Comparison of ENCODE assay signal across 18 cellular contexts in the genomic region with DNA sequence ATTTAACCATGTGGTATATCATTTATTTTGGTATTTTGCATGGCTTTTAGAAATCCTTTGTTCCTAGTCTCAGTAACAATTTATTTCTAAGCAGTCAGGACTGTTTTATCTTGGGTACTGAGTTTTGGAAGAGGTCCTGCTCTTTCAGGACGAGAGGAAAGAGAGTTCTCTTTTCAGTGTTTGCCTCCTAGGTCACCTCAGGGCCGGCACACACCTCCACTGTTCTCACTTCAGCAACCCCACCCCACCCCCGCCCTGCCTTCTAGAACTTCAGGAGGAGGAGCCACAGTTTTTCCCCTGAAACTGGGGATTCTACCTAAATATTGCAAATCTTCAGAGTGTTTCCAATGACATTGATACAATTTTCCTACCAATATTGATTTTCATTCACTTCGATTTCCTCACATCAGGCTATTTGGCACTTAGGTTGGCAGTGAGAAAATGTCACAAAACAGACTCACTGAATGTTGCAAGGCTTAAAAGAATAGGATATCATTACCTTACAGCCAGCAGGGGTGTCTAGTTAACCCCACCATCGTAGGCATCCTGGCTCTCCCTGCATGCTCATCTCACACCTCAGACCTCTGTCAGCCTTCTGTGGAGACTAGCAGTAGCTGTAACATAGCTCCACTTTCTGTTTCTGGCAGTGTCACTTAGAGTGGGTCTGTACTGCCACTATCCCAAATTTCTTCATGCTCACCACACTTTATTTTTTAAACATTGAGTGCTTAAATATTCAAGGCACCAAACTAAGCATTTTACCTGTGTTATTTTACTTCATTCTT. TPM values are rescaled to one million over a fixed set of nuclear protein-coding genes. Genes with fewer than 3 reads are reported as not detected.
DNase-seq lines count a peak whose midpoint lies in the region; ATAC-seq, FAIRE-seq and TF ChIP-seq lines count a peak whose summit lies in the region.
"Had no signal": no experiment of that assay in that cellular context is flagged by ENCODE, and none has a peak within 500 bp of the region (broad histone marks: within the 10 kb centered on the region; RNA-seq: fewer than 3 reads in every experiment).

No MANE protein-coding gene starts in this region.

- no peak overlapping the region for H3K14ac ChIP-seq in mesenchymal stem cell (ENCODE audit: low read length in 2 of 2)

- no peak overlapping the region for H2BK15ac ChIP-seq in mesenchymal stem cell (ENCODE audit: low read depth, poor library complexity, severe bottlenecking)

- no peak overlapping the region for H3K4me3 Mint-ChIP-seq in activated CD4-positive, alpha-beta T cell treated with anti-CD3 and anti-CD28 coated beads, Interleukin-2, amount 10 ng/mL, durations not matched to agents 24 days and 14 days
- H3K4me3 Mint-ChIP-seq in Caco-2 (ENCODE audit: unreplicated experiment): no peak overlapping the region
- H3K4me3 Mint-ChIP-seq: activated CD4-positive, alpha-beta T cell treated with anti-CD3 and anti-CD28 coated beads, Interleukin-2, amount 10 ng/mL, durations not matched to agents 7 days and 5 days; activated T-helper 1 cell treated with anti-CD3 and anti-CD28 coated beads, Interleukin-12 subunit alpha, Interleukin-12 subunit beta, Interleukin-2, Interleukin-4 antibody, amounts not matched to agents 30 ng/mL and 10 ng/mL and 1 ng/mL, durations not matched to agents 14 hours and 24 hours and 36 hours; nephron had no signal

- no peak overlapping the region for H3K27ac ChIP-seq in mesenchymal stem cell (ENCODE audit: low read length, poor library complexity, severe bottlenecking)

- H3K4me1 Mint-ChIP-seq in activated CD4-positive, alpha-beta T cell treated with anti-CD3 and anti-CD28 coated beads, Interleukin-2, amount 10 ng/mL, durations not matched to agents 24 days and 14 days: peaks cover 24% of the 10 kb centered on the region
- no peaks in the 10 kb centered on the region for H3K4me1 Mint-ChIP-seq in Caco-2 (ENCODE audit: low read depth, unreplicated experiment)
- H3K4me1 Mint-ChIP-seq: nephron had no signal

- H3K4me2 ChIP-seq in mesenchymal stem cell (ENCODE audit: low read length, poor library complexity, severe bottlenecking): no peak overlapping the region

- no peak overlapping the region for H2BK5ac ChIP-seq in mesenchymal stem cell (ENCODE audit: low read depth, low read length, poor library complexity, severe bottlenecking)

- no peak overlapping the region for H2AFZ ChIP-seq in mesenchymal stem cell (ENCODE audit: low read depth, low read length)

- H3K18ac ChIP-seq in mesenchymal stem cell (ENCODE audit: low read depth in 1 of 2, low read length in 2 of 2): no peak overlapping the region

- no peak overlapping the region for H3K23ac ChIP-seq in mesenchymal stem cell (ENCODE audit: low read length in 2 of 2)

- ATAC-seq in GM18868 (IDR thresholded peaks at IDR 0.05; ENCODE audit: unreplicated experiment): peak; percentile 49

- H3K27me3 Mint-ChIP-seq in activated CD4-positive, alpha-beta T cell treated with anti-CD3 and anti-CD28 coated beads, Interleukin-2, amount 10 ng/mL, durations not matched to agents 24 days and 14 days: peaks cover 4% of the 10 kb centered on the region
- no peaks in the 10 kb centered on the region for H3K27me3 Mint-ChIP-seq in Caco-2 (ENCODE audit: insufficient read depth, unreplicated experiment)

- H2AK5ac ChIP-seq in mesenchymal stem cell (ENCODE audit: low read length, severe bottlenecking): no peak overlapping the region

- no peak overlapping the region for H2BK120ac ChIP-seq in mesenchymal stem cell (ENCODE audit: low read depth, low read length)

- peaks cover 31% of the 10 kb centered on the region for H3K79me1 ChIP-seq in mesenchymal stem cell (replicated peaks; ENCODE audit: low read length, poor library complexity, severe bottlenecking)

- H3K4me1 ChIP-seq in mesenchymal stem cell (ENCODE audit: control insufficient read depth, insufficient read depth, low read depth, low read length): no peaks in the 10 kb centered on the region
- H3K4me1 ChIP-seq in Caco-2: no peaks in the 10 kb centered on the region

- no peaks in the 10 kb centered on the region for H3K9me3 Mint-ChIP-seq in activated CD4-positive, alpha-beta T cell treated with anti-CD3 and anti-CD28 coated beads, Interleukin-2, amount 10 ng/mL, durations not matched to agents 24 days and 14 days
- no peaks in the 10 kb centered on the region for H3K9me3 Mint-ChIP-seq in Caco-2 (ENCODE audit: unreplicated experiment)
- H3K9me3 Mint-ChIP-seq: activated CD4-positive, alpha-beta T cell treated with anti-CD3 and anti-CD28 coated beads, Interleukin-2, amount 10 ng/mL, durations not matched to agents 7 days and 5 days; activated T-helper 1 cell treated with anti-CD3 and anti-CD28 coated beads, Interleukin-12 subunit alpha, Interleukin-12 subunit beta, Interleukin-2, Interleukin-4 antibody, amounts not matched to agents 30 ng/mL and 10 ng/mL and 1 ng/mL, durations not matched to agents 14 hours and 24 hours and 36 hours; nephron had no signal

- H4K8ac ChIP-seq in mesenchymal stem cell (ENCODE audit: low read length): no peak overlapping the region

- no TSS peak for BruUV-seq in Caco-2 (replicated peaks; lab: Mats Ljungman, UMichigan)

- POLR2A ChIA-PET in GM10248 (lab: Yijun Ruan, JAX) (no interaction called here), Caco-2 (lab: Charles Lee) (no interaction called here)

- no peak overlapping the region for H4K91ac ChIP-seq in mesenchymal stem cell (ENCODE audit: low read length)

- H3K27me3 ChIP-seq in mesenchymal stem cell (ENCODE audit: control insufficient read depth in 1 of 2, insufficient read depth in 1 of 2, low read length in 2 of 2) (no peaks in the 10 kb centered on the region), Caco-2 (replicated peaks; ENCODE audit: control insufficient read depth, insufficient read depth, low read length) (no peaks in the 10 kb centered on the region)
- H3K27me3 ChIP-seq: adrenal gland had no signal

- DNase-seq in activated CD4-positive, alpha-beta T cell treated with anti-CD3 and anti-CD28 coated beads, Interleukin-2, amount 10 ng/mL, durations not matched to agents 24 days and 14 days: peak; percentile 44
- no peak for DNase-seq in activated CD4-positive, alpha-beta T cell treated with anti-CD3 and anti-CD28 coated beads for 1 hour
- DNase-seq in SW480 (ENCODE audit: low spot score) (peak; percentile 37), mesenchymal stem cell (no peak), GM10248 (ENCODE audit: extremely low spot score) (no peak), Caco-2 (no peak), D721Med (ENCODE audit: insufficient read length, low spot score) (no peak)
- DNase-seq: 8988T; activated CD4-positive, alpha-beta T cell treated with anti-CD3 and anti-CD28 coated beads, Interleukin-2, amount 10 ng/mL, durations not matched to agents 7 days and 5 days; C1 segment of cervical spinal cord; NCI-H1105 treated with DMSO at 0.1 percent for 48 hours; stimulated activated CD8-positive, alpha-beta memory T cell treated with anti-CD3 and anti-CD28 coated beads, Interleukin-4, amount 100 ng/mL, for 48 hours had no signal

- H3K4me3 ChIP-seq in mesenchymal stem cell (ENCODE audit: insufficient read depth in 1 of 2, low read depth in 1 of 2, low read length in 2 of 2): peak overlapping the region in 1 of 2 experiments; percentile 2
- H3K4me3 ChIP-seq in Caco-2 (ENCODE audit: low read depth, low read length): no peak overlapping the region
- H3K4me3 ChIP-seq: adrenal gland, thoracic aorta had no signal

- H3K36me3 Mint-ChIP-seq in activated CD4-positive, alpha-beta T cell treated with anti-CD3 and anti-CD28 coated beads, Interleukin-2, amount 10 ng/mL, durations not matched to agents 24 days and 14 days (ENCODE audit: low read depth): no peaks in the 10 kb centered on the region
- H3K36me3 Mint-ChIP-seq in Caco-2 (ENCODE audit: insufficient read depth, unreplicated experiment): no peaks in the 10 kb centered on the region

- CTCF ChIA-PET in GM10248 (lab: Yijun Ruan, JAX) (interaction anchor here (0.9 to 6.5 kb wide), 7 partner anchors 10 to 55 kb away, joined by 3 to 114 read pairs (median 4); no protein-coding TSS in a partner anchor), Caco-2 (lab: Charles Lee) (interaction anchor here (0.9 kb wide), 1 partner anchor 355 kb away, joined by 3 read pairs; no protein-coding TSS in a partner anchor)

- WGBS in mesenchymal stem cell: 69% methylated on average over 5 of the region's 5 CpGs

- H3K27ac Mint-ChIP-seq in activated CD4-positive, alpha-beta T cell treated with anti-CD3 and anti-CD28 coated beads, Interleukin-2, amount 10 ng/mL, durations not matched to agents 24 days and 14 days: no peak overlapping the region
- H3K27ac Mint-ChIP-seq in Caco-2 (ENCODE audit: unreplicated experiment): no peak overlapping the region
- H3K27ac Mint-ChIP-seq: activated T-helper 1 cell treated with anti-CD3 and anti-CD28 coated beads, Interleukin-12 subunit alpha, Interleukin-12 subunit beta, Interleukin-2, Interleukin-4 antibody, amounts not matched to agents 30 ng/mL and 10 ng/mL and 1 ng/mL, durations not matched to agents 14 hours and 24 hours and 36 hours; nephron; progenitor cell of endocrine pancreas had no signal

- no peak overlapping the region for H3K4ac ChIP-seq in mesenchymal stem cell (ENCODE audit: low read depth in 1 of 2, low read length in 2 of 2)

- no peak for FAIRE-seq in D721Med (lab: Jason Lieb, UNC)

- intact Hi-C loops in activated CD4-positive, alpha-beta T cell treated with anti-CD3 and anti-CD28 coated beads, Interleukin-2, amount 10 ng/mL, durations not matched to agents 24 days and 14 days (cut with micrococcal nuclease): loop anchor here (2.0 kb wide), 1 partner anchor 16 kb away; a partner anchor contains a TSS
- intact Hi-C loops in Caco-2 (cut with micrococcal nuclease; ENCODE audit: unreplicated experiment): no loop called here

- H2BK12ac ChIP-seq in mesenchymal stem cell (ENCODE audit: low read length in 2 of 2): no peak overlapping the region

- no peaks in the 10 kb centered on the region for H3K36me3 ChIP-seq in mesenchymal stem cell (ENCODE audit: control insufficient read depth in 1 of 2, insufficient read depth in 2 of 2, low read depth in 1 of 2, low read length in 2 of 2)
- H3K36me3 ChIP-seq in Caco-2 (ENCODE audit: control insufficient read depth, insufficient read depth, low read length): no peaks in the 10 kb centered on the region
- H3K36me3 ChIP-seq: adrenal gland, thoracic aorta had no signal

- peak overlapping the region; percentile 18 for H3K9ac ChIP-seq in mesenchymal stem cell (ENCODE audit: low read length)

- H3K9me3 ChIP-seq in mesenchymal stem cell (ENCODE audit: control insufficient read depth, low read length): no peaks in the 10 kb centered on the region
- H3K9me3 ChIP-seq in Caco-2: no peaks in the 10 kb centered on the region
- H3K9me3 ChIP-seq: adrenal gland, thoracic aorta had no signal

- TF ChIP-seq CTCF in GM10248 (IDR thresholded peaks at IDR 0.05; ENCODE audit: control extremely low read depth, extremely low read depth, low read depth, missing control alignments): no peak
- TF ChIP-seq CTCF in Caco-2 (IDR thresholded peaks at IDR 0.05; ENCODE audit: insufficient read depth in 1 of 2, low read depth in 1 of 2, low read length in 1 of 2, severe bottlenecking in 1 of 2, unreplicated experiment in 1 of 2): no peak
- no peak for TF ChIP-seq CTCF in D721Med (IDR thresholded peaks at IDR 0.05; ENCODE audit: insufficient read depth, missing control alignments)

RNA-seq across cellular contexts. Expression of a gene that starts 5.4 kb away (rescaled TPM):
- total RNA-seq in activated CD4-positive, alpha-beta T cell treated with anti-CD3 and anti-CD28 coated beads, Interleukin-2, amount 10 ng/mL, durations not matched to agents 24 days and 14 days: 2.8 TPM in 2 replicates
- polyA plus RNA-seq in mesenchymal stem cell (2013, experiment 1 of 2): 0.98 TPM
- 1.0 TPM for polyA plus RNA-seq in mesenchymal stem cell (2013, experiment 2 of 2)
- total RNA-seq in Caco-2 (2022): 3.7 TPM in 2 replicates

RNA-seq across cellular contexts. Expression of a gene that starts 17.2 kb away (rescaled TPM):
- 11.1 and 12.0 TPM in 2 replicates for total RNA-seq in activated CD4-positive, alpha-beta T cell treated with anti-CD3 and anti-CD28 coated beads, Interleukin-2, amount 10 ng/mL, durations not matched to agents 24 days and 14 days
- 4.3 TPM for polyA plus RNA-seq in mesenchymal stem cell (2013, experiment 1 of 2)
- polyA plus RNA-seq in mesenchymal stem cell (2013, experiment 2 of 2): 4.3 TPM
- total RNA-seq in Caco-2 (2022): 14.5 and 15.2 TPM in 2 replicates

RNA-seq across cellular contexts. Expression of a gene that starts 43.8 kb away (rescaled TPM):
- 17.2 and 17.3 TPM in 2 replicates for total RNA-seq in activated CD4-positive, alpha-beta T cell treated with anti-CD3 and anti-CD28 coated beads, Interleukin-2, amount 10 ng/mL, durations not matched to agents 24 days and 14 days
- 40.5 TPM for polyA plus RNA-seq in mesenchymal stem cell (2013, experiment 1 of 2)
- 40.9 TPM for polyA plus RNA-seq in mesenchymal stem cell (2013, experiment 2 of 2)
- 93.5 and 102 TPM in 2 replicates for total RNA-seq in Caco-2 (2022)

Comparison
In these comparisons a context has a peak if more than half of its experiments do, and no peak if none do; other contexts are left out.
1. DNase-seq: peak in activated CD4-positive, alpha-beta T cell treated with anti-CD3 and anti-CD28 coated beads, Interleukin-2, amount 10 ng/mL, durations not matched to agents 24 days and 14 days (single experiment) and SW480 (single experiment); none in activated CD4-positive, alpha-beta T cell treated with anti-CD3 and anti-CD28 coated beads for 1 hour (single experiment), mesenchymal stem cell (single experiment), GM10248 (single experiment), Caco-2 (0 of 2) and D721Med (single experiment).